ENCODE assay signal across 8 cellular contexts in the genomic region with DNA sequence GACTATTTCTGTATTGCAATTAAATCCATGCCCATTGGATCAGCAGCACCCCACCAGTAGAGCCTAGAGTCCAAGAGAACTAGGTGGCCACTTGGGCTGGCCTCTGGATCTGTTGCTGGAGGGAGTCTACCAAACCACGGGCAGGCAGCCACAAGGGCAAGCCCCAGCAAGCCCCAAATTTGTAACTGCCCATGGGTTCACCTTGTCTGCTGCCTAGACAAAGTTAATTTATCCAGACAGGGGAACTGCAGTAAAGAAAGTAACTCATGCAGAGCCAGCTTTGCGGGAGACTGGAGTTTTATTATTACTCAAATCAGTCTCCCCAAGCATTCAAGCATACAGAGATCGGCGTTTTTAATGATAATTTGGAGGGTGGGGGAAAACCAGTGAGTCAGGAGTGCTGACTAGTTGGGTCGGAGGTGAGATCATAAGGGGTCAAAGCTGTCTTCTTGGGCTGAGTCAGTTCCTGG.
DNase-seq lines count a peak whose midpoint lies in the region; ATAC-seq and TF ChIP-seq lines count a peak whose summit lies in the region.

No MANE protein-coding gene starts in this region.

- no peak for TF ChIP-seq CTCF in fibroblast of villous mesenchyme (IDR thresholded peaks at IDR 0.05; ENCODE audit: insufficient read depth, low read depth, low read length)

- no peaks in the 10 kb centered on the region for H3K9me3 Mint-ChIP-seq in effector memory CD8-positive, alpha-beta T cell

- 40 to 45% methylated on average over 5 of the region's 5 CpGs for WGBS in GM23248 (ENCODE audit: low coverage in 1 of 2, low lambda C conversion rate in 2 of 2, missing lambda C conversion rate in 2 of 2), 2 experiments

- no peaks in the 10 kb centered on the region for H3K27me3 ChIP-seq in GM23248 (replicated peaks; ENCODE audit: insufficient read depth)

- H3K4me1 ChIP-seq in GM23248 (ENCODE audit: insufficient read depth): no peaks in the 10 kb centered on the region

- in situ Hi-C loops in GM23248 (cut with MboI): no loop called here

- H2AFZ ChIP-seq in GM23248: no peak overlapping the region

- no peaks in the 10 kb centered on the region for H3K79me2 ChIP-seq in GM23248 (ENCODE audit: insufficient read depth)

- peak; percentile 75 for ATAC-seq in GM21423 (IDR thresholded peaks at IDR 0.05; ENCODE audit: unreplicated experiment)
- peak; percentile 67 for ATAC-seq in HG03521 (IDR thresholded peaks at IDR 0.05; ENCODE audit: unreplicated experiment)
- no peak for ATAC-seq in effector memory CD8-positive, alpha-beta T cell (replicated peaks)

- no peaks in the 10 kb centered on the region for H3K9me3 ChIP-seq in GM23248 (ENCODE audit: low read depth)

- no peaks in the 10 kb centered on the region for H4K20me1 ChIP-seq in GM23248 (ENCODE audit: insufficient read depth)

- H3K36me3 Mint-ChIP-seq in effector memory CD8-positive, alpha-beta T cell (ENCODE audit: insufficient read depth): no peaks in the 10 kb centered on the region

- no peaks in the 10 kb centered on the region for H3K9me2 ChIP-seq in GM23248 (ENCODE audit: insufficient read depth)

- H3K4me1 Mint-ChIP-seq in effector memory CD8-positive, alpha-beta T cell (ENCODE audit: low read depth in 2 of 2): peaks cover 3% of the 10 kb centered on the region in 2 donors

- no peak overlapping the region for H3K4me2 ChIP-seq in GM23248 (ENCODE audit: unreplicated experiment)

- no peak overlapping the region for H3K27ac Mint-ChIP-seq in effector memory CD8-positive, alpha-beta T cell

- H3K4me3 Mint-ChIP-seq in effector memory CD8-positive, alpha-beta T cell: no peak overlapping the region

- no peak overlapping the region for H3K27ac ChIP-seq in GM23248

- H3K27me3 Mint-ChIP-seq in effector memory CD8-positive, alpha-beta T cell: peaks cover 11 to 13% of the 10 kb centered on the region in 2 donors

- TF ChIP-seq POLR2A in GM15510 (IDR thresholded peaks at IDR 0.05; ENCODE audit: borderline replicate concordance, extremely low read depth, insufficient read length): peak; percentile 8

- H3K36me3 ChIP-seq in GM23248 (ENCODE audit: low read depth): no peaks in the 10 kb centered on the region

- H3K9ac ChIP-seq in GM23248: no peak overlapping the region

- H3K4me3 ChIP-seq in fibroblast of villous mesenchyme (ENCODE audit: low read depth, low read length) (no peak overlapping the region), GM23248 (no peak overlapping the region)

- H3F3A ChIP-seq in GM23248 (ENCODE audit: insufficient read depth): no peaks in the 10 kb centered on the region

- DNase-seq in fibroblast of villous mesenchyme (ENCODE audit: low read depth): peak; percentile 2
- no peak for DNase-seq in effector memory CD8-positive, alpha-beta T cell
- no peak for DNase-seq in GM23248
- no peak for DNase-seq in SKM-1 treated with dmso at 0.1 percent for 144 hours (lab: John Stamatoyannopoulos, UW; ENCODE audit: unreplicated experiment)
- no peak for DNase-seq in NCI-H1436 (lab: John Stamatoyannopoulos, UW)
